16 cellular contexts compared by ENCODE assay signal in the genomic region with DNA sequence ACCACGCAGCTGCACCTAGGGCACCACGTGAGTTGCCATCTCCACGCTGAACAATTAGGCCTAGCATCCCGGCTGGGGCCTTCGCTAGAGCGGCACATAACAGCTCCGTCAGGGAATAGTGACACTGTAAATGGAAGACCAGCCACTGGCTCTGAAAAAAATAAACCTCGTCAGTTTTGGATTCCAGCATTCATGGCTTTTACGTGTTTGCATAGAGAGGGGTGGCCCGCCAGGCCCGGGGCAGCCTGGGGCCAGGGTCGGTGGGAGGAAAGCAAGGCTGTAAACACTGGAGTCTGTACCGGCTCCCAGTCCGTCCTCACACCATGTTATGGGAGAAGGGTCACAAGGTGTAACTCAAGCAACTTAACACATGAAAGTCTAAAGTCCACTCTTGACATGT. TPM values are rescaled to one million over a fixed set of nuclear protein-coding genes. Genes with fewer than 3 reads are reported as not detected.
A peak's percentile ranks its signal among the peaks of the same experiment; 100 is the strongest.
DNase-seq lines count a peak whose midpoint lies in the region; ATAC-seq and TF ChIP-seq lines count a peak whose summit lies in the region.
"Had no signal": no experiment of that assay in that cellular context is flagged by ENCODE, and none has a peak within 500 bp of the region (broad histone marks: within the 10 kb centered on the region; RNA-seq: fewer than 3 reads in every experiment).

No MANE protein-coding gene starts in this region.

- ATAC-seq in HG02763 (IDR thresholded peaks at IDR 0.05; ENCODE audit: unreplicated experiment): no peak
- ATAC-seq: CD8-positive, alpha-beta T cell had no signal

- peaks cover 14% of the 10 kb centered on the region for H3K4me1 Mint-ChIP-seq in activated T-cell treated with anti-CD3 and anti-CD28 coated beads, Interleukin-2, amount 50 U/mL, for 24 hours (ENCODE audit: low read depth)
- H3K4me1 Mint-ChIP-seq in endothelial cell (ENCODE audit: unreplicated experiment) (peaks cover 2% of the 10 kb centered on the region), osteocyte (ENCODE audit: unreplicated experiment) (no peaks in the 10 kb centered on the region)

- no peaks in the 10 kb centered on the region for H3K27me3 Mint-ChIP-seq in activated T-cell treated with anti-CD3 and anti-CD28 coated beads, Interleukin-2, amount 50 U/mL, for 24 hours
- H3K27me3 Mint-ChIP-seq in endothelial cell (ENCODE audit: unreplicated experiment): peaks cover 2% of the 10 kb centered on the region
- no peaks in the 10 kb centered on the region for H3K27me3 Mint-ChIP-seq in osteocyte (ENCODE audit: unreplicated experiment)

- H3K27ac Mint-ChIP-seq in activated T-cell treated with anti-CD3 and anti-CD28 coated beads, Interleukin-2, amount 50 U/mL, for 24 hours: no peak overlapping the region
- H3K27ac Mint-ChIP-seq in endothelial cell (ENCODE audit: unreplicated experiment): no peak overlapping the region
- H3K27ac Mint-ChIP-seq in osteocyte (ENCODE audit: unreplicated experiment): no peak overlapping the region
- H3K27ac Mint-ChIP-seq: CD14-positive monocyte; CD8-positive, alpha-beta T cell; HFFc6 had no signal

- H3K9me3 Mint-ChIP-seq in activated T-cell treated with anti-CD3 and anti-CD28 coated beads, Interleukin-2, amount 50 U/mL, for 24 hours: no peaks in the 10 kb centered on the region
- H3K9me3 Mint-ChIP-seq in endothelial cell (ENCODE audit: unreplicated experiment): no peaks in the 10 kb centered on the region
- H3K9me3 Mint-ChIP-seq in osteocyte (ENCODE audit: unreplicated experiment): no peaks in the 10 kb centered on the region
- H3K9me3 Mint-ChIP-seq: CD14-positive monocyte; CD8-positive, alpha-beta T cell; HFFc6 had no signal

- TF ChIP-seq CTCF in endothelial cell (IDR thresholded peaks at IDR 0.05; ENCODE audit: unreplicated experiment) (no peak), osteocyte (IDR thresholded peaks at IDR 0.05) (no peak)

- H3K36me3 Mint-ChIP-seq in activated T-cell treated with anti-CD3 and anti-CD28 coated beads, Interleukin-2, amount 50 U/mL, for 24 hours (ENCODE audit: low read depth): peaks cover 23% of the 10 kb centered on the region
- H3K36me3 Mint-ChIP-seq in endothelial cell (ENCODE audit: low read depth, unreplicated experiment) (peaks cover 20% of the 10 kb centered on the region), osteocyte (ENCODE audit: unreplicated experiment) (peaks cover 35% of the 10 kb centered on the region)

- no peak overlapping the region for H3K4me3 Mint-ChIP-seq in activated T-cell treated with anti-CD3 and anti-CD28 coated beads, Interleukin-2, amount 50 U/mL, for 24 hours
- H3K4me3 Mint-ChIP-seq in endothelial cell (ENCODE audit: unreplicated experiment) (no peak overlapping the region), osteocyte (ENCODE audit: unreplicated experiment) (no peak overlapping the region)
- H3K4me3 Mint-ChIP-seq: CD14-positive monocyte; CD8-positive, alpha-beta T cell; HFFc6 had no signal

- peak; percentile 18 for DNase-seq in activated T-cell treated with anti-CD3 and anti-CD28 coated beads, Interleukin-2, amount 50 U/mL, for 24 hours
- DNase-seq in activated T-cell treated with anti-CD3 and anti-CD28 coated beads, Interleukin-2, amount 50 U/mL, for 48 hours: no peak
- DNase-seq in endothelial cell (ENCODE audit: low spot score): peak; percentile 1
- DNase-seq in osteocyte (ENCODE audit: extremely low spot score, unreplicated experiment): peak; percentile 66
- DNase-seq in OCI-M1 (lab: John Stamatoyannopoulos, UW): no peak
- DNase-seq in MV-4-11 (lab: John Stamatoyannopoulos, UW): no peak
- DNase-seq in NCI-H510A treated with DMSO at 0.1 percent for 48 hours (lab: John Stamatoyannopoulos, UW): no peak
- DNase-seq: CD8-positive, alpha-beta T cell; COR-L47; DND-41; GDM1; HCEC 1CT; HFFc6 had no signal

RNA-seq across cellular contexts. Expression of gene CCNI2, which starts 11.2 kb away (rescaled TPM):
- total RNA-seq in endothelial cell (ENCODE audit: unreplicated experiment) (not detected), osteocyte (not detected in 2 replicates)
- total RNA-seq: H4, HFFc6 had no signal

RNA-seq across cellular contexts. Expression of gene SEPTIN8, which starts 18.6 kb away (rescaled TPM):
- 22.8 TPM for total RNA-seq in endothelial cell (ENCODE audit: unreplicated experiment)
- 57.9 and 60.2 TPM in 2 replicates for total RNA-seq in osteocyte

RNA-seq across cellular contexts. Expression of gene KIF3A, which starts 21.1 kb away (rescaled TPM):
- total RNA-seq in endothelial cell (ENCODE audit: unreplicated experiment): 11.5 TPM
- 15.3 and 21.9 TPM in 2 replicates for total RNA-seq in osteocyte

RNA-seq across cellular contexts. Expression of gene SOWAHA, which starts 54.7 kb away (rescaled TPM):
- not detected for total RNA-seq in endothelial cell (ENCODE audit: unreplicated experiment)
- total RNA-seq in osteocyte: not detected in 2 replicates
- total RNA-seq: CD8-positive, alpha-beta T cell; HFFc6 had no signal

Comparison
In these comparisons a context has a peak if more than half of its experiments do, and no peak if none do; other contexts are left out.
1. DNase-seq: peak in activated T-cell treated with anti-CD3 and anti-CD28 coated beads, Interleukin-2, amount 50 U/mL, for 24 hours (single experiment), endothelial cell (single experiment) and osteocyte (single experiment); none in activated T-cell treated with anti-CD3 and anti-CD28 coated beads, Interleukin-2, amount 50 U/mL, for 48 hours (0 of 2), OCI-M1 (single experiment), MV-4-11 (single experiment) and NCI-H510A treated with DMSO at 0.1 percent for 48 hours (single experiment).